ENCODE assay signal across 18 cellular contexts in the genomic region with DNA sequence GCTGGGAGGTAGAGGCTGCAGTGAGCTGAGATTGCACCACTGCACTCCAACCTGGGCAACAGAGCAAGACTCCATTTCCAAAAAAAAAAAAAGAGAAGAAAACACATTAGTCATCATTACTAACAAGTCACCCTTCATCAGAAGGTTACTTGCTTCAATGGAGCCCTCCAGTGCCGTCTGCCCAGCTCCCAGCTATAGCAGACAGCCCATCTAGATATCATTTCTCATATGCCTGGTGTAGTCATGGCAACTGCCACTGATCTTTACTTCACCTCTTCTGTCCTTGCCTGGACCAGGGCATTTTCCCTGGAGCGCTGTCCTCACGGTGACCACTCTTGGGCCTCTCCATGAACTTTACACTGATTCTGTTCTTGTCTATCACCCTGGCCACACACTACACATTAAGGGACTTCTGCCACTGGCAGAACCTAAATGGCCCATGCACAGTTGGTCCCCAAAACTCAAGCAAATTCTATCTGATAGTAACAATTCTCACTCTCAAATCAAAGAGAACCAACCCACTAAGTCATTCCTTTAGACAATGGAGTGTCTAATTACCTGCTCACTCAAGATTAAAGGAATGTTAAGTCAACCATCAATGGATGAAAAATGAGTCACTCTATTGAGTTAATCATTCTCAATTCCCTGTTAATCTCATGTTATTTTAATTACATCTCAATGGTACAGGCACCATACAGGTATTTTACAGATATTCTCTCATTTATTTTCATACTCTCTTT. TPM values are rescaled to one million over a fixed set of nuclear protein-coding genes. Genes with fewer than 3 reads are reported as not detected.
"Had no signal": no experiment of that assay in that cellular context is flagged by ENCODE, and none has a peak within 500 bp of the region (broad histone marks: within the 10 kb centered on the region; RNA-seq: fewer than 3 reads in every experiment).

No MANE protein-coding gene starts in this region.

- FAIRE-seq: endometrium had no signal

- H3K4me3 ChIP-seq: esophagus muscularis mucosa, mucosa of descending colon had no signal

- H3K27me3 Mint-ChIP-seq: activated naive CD8-positive, alpha-beta T cell; activated T-cell treated with anti-CD3 and anti-CD28 coated beads, Interleukin-2, amount 50 U/mL, for 24 hours had no signal

- H3K27ac ChIP-seq: esophagus muscularis mucosa had no signal

- H3K4me1 ChIP-seq: esophagus muscularis mucosa had no signal

- H3K27ac Mint-ChIP-seq: activated naive CD8-positive, alpha-beta T cell; activated T-cell treated with anti-CD3 and anti-CD28 coated beads, Interleukin-2, amount 50 U/mL, for 24 hours; brain had no signal

- H3K4me3 Mint-ChIP-seq: activated naive CD8-positive, alpha-beta T cell; activated T-cell treated with anti-CD3 and anti-CD28 coated beads, Interleukin-2, amount 50 U/mL, for 24 hours; brain had no signal

- H3K36me3 Mint-ChIP-seq: brain had no signal

- H3K9me3 ChIP-seq: esophagus muscularis mucosa, mucosa of descending colon had no signal

- H3K36me3 ChIP-seq: esophagus muscularis mucosa had no signal

- H3K9me3 Mint-ChIP-seq: activated T-cell treated with anti-CD3 and anti-CD28 coated beads, Interleukin-2, amount 50 U/mL, for 24 hours; naive thymus-derived CD8-positive, alpha-beta T cell had no signal

- H3K4me1 Mint-ChIP-seq: brain had no signal

- DNase-seq: activated effector memory CD4-positive, alpha-beta T cell treated with Interleukin-2 at 50 U/mL for 16 hours; activated T-cell treated with anti-CD3 and anti-CD28 coated beads, Interleukin-2, amount 50 U/mL, for 24 hours; amygdala; glutamatergic neuron; mucosa of descending colon; naive thymus-derived CD8-positive, alpha-beta T cell; stimulated activated CD4-positive, alpha-beta T cell treated with anti-CD3 and anti-CD28 coated beads, Interleukin-4, amount 100 ng/mL, for 4 hours; T-helper 2 cell had no signal

- ATAC-seq: left lobe of liver; mucosa of descending colon; naive thymus-derived CD8-positive, alpha-beta T cell had no signal

RNA-seq across cellular contexts. Expression of gene GPA33, which starts 12.9 kb away (rescaled TPM):
- total RNA-seq: chondrocyte, dermis microvascular lymphatic vessel endothelial cell, fibroblast of villous mesenchyme, osteocyte, urinary bladder had no signal

RNA-seq across cellular contexts. Expression of gene STYXL2, which starts 16.6 kb away (rescaled TPM):
- total RNA-seq: dermis microvascular lymphatic vessel endothelial cell; fibroblast of villous mesenchyme; left lobe of liver; naive thymus-derived CD8-positive, alpha-beta T cell had no signal
- polyA plus RNA-seq: naive thymus-derived CD8-positive, alpha-beta T cell; urinary bladder had no signal
